7 cellular contexts compared by ENCODE assay signal in genomic region chr1:244386595-244386994, GRCh38.
"Had no signal": no experiment of that assay in that cellular context is flagged by ENCODE, and none has a peak within 500 bp of the region (broad histone marks: within the 10 kb centered on the region; RNA-seq: fewer than 3 reads in every experiment).

No MANE protein-coding gene starts in this region.

- H3K27ac Mint-ChIP-seq: GM23338, H9, IgD-negative memory B cell had no signal

- H2AFZ ChIP-seq: GM23338 had no signal

- H3K27me3 Mint-ChIP-seq: IgD-negative memory B cell had no signal

- DNase-seq: H9, HCEC 1CT had no signal

- FAIRE-seq: H1, H54, HTR-8/SVneo had no signal

- ATAC-seq: GM23338 had no signal

- H3K9me3 Mint-ChIP-seq: GM23338, H9 had no signal

- H3K4me2 ChIP-seq: GM23338 had no signal

- H3K4me3 ChIP-seq: GM23338 had no signal

- H3K4me3 Mint-ChIP-seq: GM23338, H9, IgD-negative memory B cell had no signal

- H3K4me1 Mint-ChIP-seq: GM23338 had no signal
